ENCODE assay signal across 10 cellular contexts in genomic region chr12:54231236-54231635, GRCh38.
"Had no signal": no experiment of that assay in that cellular context is flagged by ENCODE, and none has a peak within 500 bp of the region (broad histone marks: within the 10 kb centered on the region; RNA-seq: fewer than 3 reads in every experiment).

No MANE protein-coding gene starts in this region.

- H3K27me3 Mint-ChIP-seq: activated naive CD8-positive, alpha-beta T cell had no signal

- H3K9ac ChIP-seq: SK-N-SH had no signal

- H3K27me3 ChIP-seq: right atrium auricular region, transverse colon had no signal

- H3K4me3 ChIP-seq: right atrium auricular region, skin epidermis, transverse colon had no signal

- H3K4me3 Mint-ChIP-seq: activated naive CD8-positive, alpha-beta T cell had no signal

- H3K27ac ChIP-seq: right atrium auricular region, transverse colon had no signal

- H3K36me3 ChIP-seq: right atrium auricular region, transverse colon had no signal

- FAIRE-seq: colon, frontal cortex had no signal

- H3K4me1 ChIP-seq: transverse colon had no signal

- H3K36me3 Mint-ChIP-seq: activated naive CD8-positive, alpha-beta T cell had no signal

- H3K27ac Mint-ChIP-seq: activated naive CD8-positive, alpha-beta T cell had no signal

- H3K4me2 ChIP-seq: SK-N-SH had no signal

- DNase-seq: activated effector memory CD4-positive, alpha-beta T cell treated with Interleukin-2 at 50 U/mL for 16 hours; activated T-cell treated with anti-CD3 and anti-CD28 coated beads, Interleukin-2, amount 50 U/mL, for 1 hour; SK-N-SH; T-helper 1 cell; transverse colon had no signal

- H3K9me3 ChIP-seq: right atrium auricular region, SK-N-SH, transverse colon had no signal
